15 cellular contexts compared by ENCODE assay signal in the genomic region with DNA sequence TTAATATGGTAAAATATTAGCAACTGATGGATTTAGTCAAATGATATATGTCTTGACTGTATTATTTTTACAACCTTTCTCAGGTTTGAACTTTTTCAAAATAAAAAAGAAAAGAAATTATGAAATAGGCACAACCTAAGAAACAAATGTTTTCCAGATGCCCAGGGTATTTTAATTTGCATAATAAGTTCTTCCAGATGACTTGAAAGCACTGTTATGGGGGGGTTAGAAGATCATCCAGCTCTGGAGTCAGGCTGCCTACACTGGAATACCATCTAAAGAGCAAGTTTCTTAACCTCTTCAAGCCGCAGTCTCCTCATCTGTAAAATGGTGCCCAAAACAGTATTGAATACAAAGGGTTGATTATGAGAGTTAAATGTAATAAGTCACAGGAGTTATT. TPM values are rescaled to one million over a fixed set of nuclear protein-coding genes. Genes with fewer than 3 reads are reported as not detected.
DNase-seq lines count a peak whose midpoint lies in the region; ATAC-seq and TF ChIP-seq lines count a peak whose summit lies in the region.
"Had no signal": no experiment of that assay in that cellular context is flagged by ENCODE, and none has a peak within 500 bp of the region (broad histone marks: within the 10 kb centered on the region; RNA-seq: fewer than 3 reads in every experiment).

No MANE protein-coding gene starts in this region.

- H3K4me1 ChIP-seq in ACC112 (ENCODE audit: control insufficient read depth, insufficient read depth, low read length, unreplicated experiment) (peaks cover 46% of the 10 kb centered on the region), adrenal gland (replicated peaks in 1 of 2) (peaks cover 23 to 63% of the 10 kb centered on the region in 2 donors), skeletal muscle satellite cell (ENCODE audit: control insufficient read depth, insufficient read depth, low read length) (peaks cover 50% of the 10 kb centered on the region), HAP-1 (peaks cover 5% of the 10 kb centered on the region), vagina (peaks cover 93% of the 10 kb centered on the region)

- H3K9ac ChIP-seq in skeletal muscle satellite cell (ENCODE audit: low read depth, low read length), result peak overlapping the region; percentile 53

- H3K36me3 ChIP-seq in ACC112 (ENCODE audit: insufficient read depth, low read length) (peaks cover 4% of the 10 kb centered on the region; the same call in 1 of the 2 replicates), adrenal gland (replicated peaks in 1 of 2) (no peaks in the 10 kb centered on the region), skeletal muscle satellite cell (ENCODE audit: insufficient read depth, low read length) (peaks cover 12% of the 10 kb centered on the region), HAP-1 (replicated peaks) (no peaks in the 10 kb centered on the region), vagina (no peaks in the 10 kb centered on the region)

- no peak overlapping the region for H2AFZ ChIP-seq in ACC112 (ENCODE audit: low read length, unreplicated experiment)

- DNase-seq in adrenal gland (no peak), fibroblast of villous mesenchyme (ENCODE audit: low read depth) (peak; percentile 68), HAP-1 (ENCODE audit: low spot score in 2 of 2) (no peak), SIG-M5 (lab: John Stamatoyannopoulos, UW) (no peak), vagina (ENCODE audit: extremely low spot score in 2 of 2) (no peak)
- DNase-seq: activated CD8-positive, alpha-beta memory T cell treated with anti-CD3 and anti-CD28 coated beads, Interleukin-2, amount 10 ng/mL, durations not matched to agents 7 days and 5 days; CD4-positive, alpha-beta T cell; effector CD8-positive, alpha-beta T cell; left colon; NCI-H1105 treated with DMSO at 0.1 percent for 48 hours; NCI-H69; stimulated activated CD8-positive, alpha-beta memory T cell treated with anti-CD3 and anti-CD28 coated beads, Interleukin-4, amount 100 ng/mL, for 48 hours had no signal

- TF ChIP-seq CTCF in adrenal gland (IDR thresholded peaks at IDR 0.05) (no peak), fibroblast of villous mesenchyme (IDR thresholded peaks at IDR 0.05; ENCODE audit: insufficient read depth, low read depth, low read length) (no peak), vagina (IDR thresholded peaks at IDR 0.05) (no peak)

- H3K4me3 ChIP-seq in ACC112 (ENCODE audit: low read depth, low read length), result peak overlapping the region; percentile 55
- no peak overlapping the region for H3K4me3 ChIP-seq in adrenal gland
- H3K4me3 ChIP-seq in fibroblast of villous mesenchyme (ENCODE audit: low read depth, low read length), result no peak overlapping the region
- peak overlapping the region; percentile 1 for H3K4me3 ChIP-seq in skeletal muscle satellite cell (ENCODE audit: low read length)
- H3K4me3 ChIP-seq in HAP-1, result no peak overlapping the region
- no peak overlapping the region for H3K4me3 ChIP-seq in vagina

- H3K79me2 ChIP-seq in ACC112 (ENCODE audit: control insufficient read depth, insufficient read depth, low read length, unreplicated experiment), result peaks cover 85% of the 10 kb centered on the region

- peak overlapping the region; percentile 63 for H3K4me2 ChIP-seq in skeletal muscle satellite cell (ENCODE audit: low read length)

- intact Hi-C loops in adrenal gland (cut with DNase I) (no loop called here), vagina (cut with DNase I) (no loop called here)

- no peak for ATAC-seq in GM19324 (IDR thresholded peaks at IDR 0.05; ENCODE audit: low FRiP score, unreplicated experiment)
- ATAC-seq: activated CD8-positive, alpha-beta memory T cell treated with anti-CD3 and anti-CD28 coated beads, Interleukin-2, amount 10 ng/mL, durations not matched to agents 7 days and 5 days had no signal

- in situ Hi-C loops in HAP-1 (cut with MboI; ENCODE audit: low sequenced_read_pairs), result no loop called here

- TF ChIP-seq POLR2A in adrenal gland (IDR thresholded peaks at IDR 0.05) (no peak), vagina (IDR thresholded peaks at IDR 0.05) (no peak)

- H3K27me3 ChIP-seq in ACC112 (ENCODE audit: insufficient read depth, low read length) (no peaks in the 10 kb centered on the region), adrenal gland (no peaks in the 10 kb centered on the region), skeletal muscle satellite cell (ENCODE audit: control insufficient read depth, insufficient read depth, low read length) (no peaks in the 10 kb centered on the region), HAP-1 (ENCODE audit: low read depth) (no peaks in the 10 kb centered on the region), vagina (no peaks in the 10 kb centered on the region)

- H3K27ac ChIP-seq in ACC112 (ENCODE audit: low read depth, low read length), result peak overlapping the region; percentile 90
- peak overlapping the region; percentile 33 to 71 (median 65) for H3K27ac ChIP-seq in adrenal gland
- H3K27ac ChIP-seq in vagina, result no peak overlapping the region

- 83 to 94% (median 92%) methylated on average over 1 of the region's 1 CpG for WGBS in adrenal gland, 4 donors

- H3K9me3 ChIP-seq in adrenal gland (replicated peaks in 1 of 3) (no peaks in the 10 kb centered on the region), skeletal muscle satellite cell (replicated peaks; ENCODE audit: low read length) (no peaks in the 10 kb centered on the region), HAP-1 (no peaks in the 10 kb centered on the region), vagina (no peaks in the 10 kb centered on the region)

RNA-seq across cellular contexts. Expression of gene CREB3L2, which starts 32.1 kb away (rescaled TPM):
- total RNA-seq in adrenal gland (100 to 1,000 TPM in 4 of 8 donors, 10 to 100 TPM in 4; 44.0 to 169 (median 102) TPM), fibroblast of villous mesenchyme (33.2 and 35.4 TPM in 2 replicates), vagina (28.7 TPM)
- 10 to 100 TPM; 11.4 to 71.1 (median 13.1) TPM for polyA plus RNA-seq in adrenal gland
- 17.2 and 28.0 TPM in 2 replicates for total RNA-seq in skeletal muscle satellite cell (2012; rRNA removed)

Comparison
In these comparisons a context has a peak if more than half of its experiments do, and no peak if none do; other contexts are left out.
1. H3K4me3 ChIP-seq: peak in ACC112 (single experiment) and skeletal muscle satellite cell (single experiment); none in adrenal gland (0 of 4), fibroblast of villous mesenchyme (single experiment), HAP-1 (single experiment) and vagina (0 of 2).